Comparison of ENCODE assay signal across 8 cellular contexts in the genomic region with DNA sequence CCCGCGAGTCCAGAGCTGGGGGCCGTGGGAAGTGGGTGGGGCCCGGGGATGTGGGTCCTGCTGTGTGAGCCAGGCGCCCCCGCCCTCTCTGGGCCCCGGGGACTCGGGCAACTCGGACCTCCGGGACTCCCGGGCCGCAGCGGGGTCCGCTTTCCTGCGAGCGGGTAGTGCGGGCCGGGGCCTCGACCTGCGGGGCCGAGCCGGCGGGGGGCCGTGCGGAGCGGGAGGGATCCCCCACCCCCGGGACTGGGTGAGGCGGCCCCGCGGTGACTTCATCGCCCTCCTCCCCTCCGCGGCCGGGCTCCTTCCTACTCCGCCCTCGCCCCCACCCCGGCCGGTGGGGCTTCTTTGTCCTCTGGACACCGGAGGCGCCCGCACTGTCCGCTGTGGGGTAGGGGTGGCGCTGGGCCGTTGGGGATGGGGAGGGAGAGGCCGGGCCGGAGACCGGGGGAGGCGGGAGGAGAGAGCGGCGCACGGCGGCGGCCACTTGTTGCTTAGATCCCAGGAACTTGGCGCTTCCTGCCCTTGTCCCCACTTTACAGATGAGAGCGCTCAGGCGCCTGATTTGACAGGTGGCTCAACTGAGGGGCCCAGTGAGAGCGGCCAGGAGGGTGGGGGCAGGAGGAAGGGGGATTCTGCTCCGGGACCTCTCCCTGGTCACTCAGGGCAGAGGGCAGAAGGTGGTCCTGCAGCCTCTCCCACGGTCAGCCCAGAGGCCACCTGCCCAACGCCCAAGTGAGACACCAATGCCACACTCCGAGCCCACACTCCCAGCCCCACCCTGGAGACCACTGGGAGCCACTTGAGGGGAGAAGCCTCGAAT. TPM values are rescaled to one million over a fixed set of nuclear protein-coding genes. Genes with fewer than 3 reads are reported as not detected.
DNase-seq lines count a peak whose midpoint lies in the region; ATAC-seq and TF ChIP-seq lines count a peak whose summit lies in the region.

No MANE protein-coding gene starts in this region.

- peak; percentile 52 for DNase-seq in activated CD4-positive, alpha-beta T cell treated with anti-CD3 and anti-CD28 coated beads for 48 hours
- peak; percentile 32 for DNase-seq in epithelial cell of esophagus (ENCODE audit: low read depth)
- DNase-seq in tibial artery: peak; percentile 40 to 79
- DNase-seq in cerebellum (ENCODE audit: low spot score): no peak

- ATAC-seq in GM18907 (IDR thresholded peaks at IDR 0.05; ENCODE audit: unreplicated experiment) (peak; percentile 3), HG03354 (IDR thresholded peaks at IDR 0.05; ENCODE audit: poor library complexity, severe bottlenecking, unreplicated experiment) (peak; percentile 6), GM21717 (IDR thresholded peaks at IDR 0.05; ENCODE audit: unreplicated experiment) (no peak)

- H3K9ac ChIP-seq in muscle layer of colon (ENCODE audit: low read length): no peak overlapping the region

- H3K9me3 ChIP-seq in muscle layer of colon (ENCODE audit: low read length): no peaks in the 10 kb centered on the region
- no peaks in the 10 kb centered on the region for H3K9me3 ChIP-seq in tibial artery

- H3K27me3 ChIP-seq in muscle layer of colon (ENCODE audit: control insufficient read depth in 1 of 2, insufficient read depth in 2 of 2, low read length in 2 of 2) (peaks cover 0 to 19% of the 10 kb centered on the region in 2 donors), tibial artery (peaks cover 0 to 18% of the 10 kb centered on the region in 2 donors)

- H3K4me3 ChIP-seq in epithelial cell of esophagus (ENCODE audit: low read length) (peak overlapping the region; percentile 52), muscle layer of colon (ENCODE audit: low read depth in 1 of 2, low read length in 2 of 2) (peak overlapping the region; percentile 27 to 74), tibial artery (peak overlapping the region; percentile 56 to 65)

- H3K36me3 ChIP-seq in muscle layer of colon (ENCODE audit: insufficient read depth, low read length): peaks cover 7% of the 10 kb centered on the region
- peaks cover 0 to 12% (median 9%) of the 10 kb centered on the region in 3 donors for H3K36me3 ChIP-seq in tibial artery

- intact Hi-C loops in tibial artery (cut with DNase I; ENCODE audit: low total_unique reads): loop anchor here (5.0 to 10.0 kb wide), 3 partner anchors 131 to 262 kb away; partner anchors contain the start of gene DYNC1LI2

- H3K4me1 ChIP-seq in muscle layer of colon (ENCODE audit: insufficient read depth, low read length): peaks cover 14% of the 10 kb centered on the region
- peaks cover 0 to 41% (median 28%) of the 10 kb centered on the region in 4 donors for H3K4me1 ChIP-seq in tibial artery

- TF ChIP-seq CTCF in epithelial cell of esophagus (IDR thresholded peaks at IDR 0.05; ENCODE audit: insufficient read depth, low read depth, low read length, missing control alignments) (no peak), tibial artery (IDR thresholded peaks at IDR 0.05) (no peak)

- peak overlapping the region; percentile 58 for H3K27ac ChIP-seq in muscle layer of colon (ENCODE audit: low read depth, low read length)
- H3K27ac ChIP-seq in tibial artery: peak overlapping the region; percentile 68 to 78

RNA-seq across cellular contexts. Expression of gene CMTM3, which starts 0.9 kb away (rescaled TPM):
- total RNA-seq in cerebellum: 12.7 TPM

RNA-seq across cellular contexts. Expression of gene CMTM2, which starts 26.1 kb away (rescaled TPM):
- total RNA-seq in cerebellum: not detected

RNA-seq across cellular contexts. Expression of gene CMTM1, which starts 39.1 kb away (rescaled TPM):
- total RNA-seq in cerebellum: 7.6 TPM

RNA-seq across cellular contexts. Expression of gene CKLF, which starts 53.0 kb away (rescaled TPM):
- 45.0 TPM for total RNA-seq in cerebellum

RNA-seq across cellular contexts. Expression of gene TK2, which starts 55.5 kb away (rescaled TPM):
- 26.6 TPM for total RNA-seq in cerebellum
